Comparison of ENCODE assay signal across 8 cellular contexts in genomic region chr14:78566017-78566858, GRCh38.
A peak's percentile ranks its signal among the peaks of the same experiment; 100 is the strongest.
DNase-seq lines count a peak whose midpoint lies in the region; ATAC-seq and TF ChIP-seq lines count a peak whose summit lies in the region.

No MANE protein-coding gene starts in this region.

- no peaks in the 10 kb centered on the region for H4K20me1 ChIP-seq in Karpas-422 (ENCODE audit: insufficient read depth, low read depth, low read length)

- CTCF ChIA-PET in activated naive CD4-positive, alpha-beta T cell treated with anti-CD3 and anti-CD28 coated beads, Interleukin-2, amount 10 ng/mL, durations not matched to agents 7 days and 5 days (lab: Charles Lee) = interaction anchor here (0.6 to 4.0 kb wide), 19 partner anchors 9 to 1073 kb away, joined by 3 to 14 read pairs (median 4); no protein-coding TSS in a partner anchor

- TF ChIP-seq CTCF in osteocyte (IDR thresholded peaks at IDR 0.05) (peak; percentile 79), upper lobe of left lung (IDR thresholded peaks at IDR 0.05) (peak; percentile 45 to 80 (median 64))

- ATAC-seq in GM21786 (IDR thresholded peaks at IDR 0.05; ENCODE audit: unreplicated experiment) (peak; percentile 93), upper lobe of left lung (ENCODE audit: low FRiP score in 2 of 2) (peak; percentile 88 to 91)

- H3K9me3 ChIP-seq in Karpas-422 (ENCODE audit: low read length) = no peaks in the 10 kb centered on the region
- no peaks in the 10 kb centered on the region for H3K9me3 ChIP-seq in upper lobe of left lung

- no peak overlapping the region for H3K4me2 ChIP-seq in Karpas-422 (ENCODE audit: low read depth, low read length, poor library complexity, severe bottlenecking)

- H3K79me2 ChIP-seq in Karpas-422 (ENCODE audit: low read length) = no peaks in the 10 kb centered on the region

- H3K4me1 Mint-ChIP-seq in activated naive CD4-positive, alpha-beta T cell treated with anti-CD3 and anti-CD28 coated beads, Interleukin-2, amount 10 ng/mL, durations not matched to agents 7 days and 5 days = no peaks in the 10 kb centered on the region
- peaks cover 2% of the 10 kb centered on the region for H3K4me1 Mint-ChIP-seq in osteocyte (ENCODE audit: unreplicated experiment)

- H3K9ac ChIP-seq in Karpas-422 (ENCODE audit: low read length) = no peak overlapping the region

- TF ChIP-seq POLR2A in upper lobe of left lung (IDR thresholded peaks at IDR 0.05) = no peak

- H3K4me3 Mint-ChIP-seq in activated naive CD4-positive, alpha-beta T cell treated with anti-CD3 and anti-CD28 coated beads, Interleukin-2, amount 10 ng/mL, durations not matched to agents 7 days and 5 days = no peak overlapping the region
- H3K4me3 Mint-ChIP-seq in osteocyte (ENCODE audit: unreplicated experiment) = no peak overlapping the region

- H3K36me3 Mint-ChIP-seq in activated naive CD4-positive, alpha-beta T cell treated with anti-CD3 and anti-CD28 coated beads, Interleukin-2, amount 10 ng/mL, durations not matched to agents 7 days and 5 days = no peaks in the 10 kb centered on the region
- no peaks in the 10 kb centered on the region for H3K36me3 Mint-ChIP-seq in osteocyte (ENCODE audit: unreplicated experiment)

- no peaks in the 10 kb centered on the region for H3K27me3 Mint-ChIP-seq in activated naive CD4-positive, alpha-beta T cell treated with anti-CD3 and anti-CD28 coated beads, Interleukin-2, amount 10 ng/mL, durations not matched to agents 7 days and 5 days
- H3K27me3 Mint-ChIP-seq in osteocyte (ENCODE audit: unreplicated experiment) = no peaks in the 10 kb centered on the region

- H3K9me3 Mint-ChIP-seq in activated naive CD4-positive, alpha-beta T cell treated with anti-CD3 and anti-CD28 coated beads, Interleukin-2, amount 10 ng/mL, durations not matched to agents 7 days and 5 days = no peaks in the 10 kb centered on the region
- no peaks in the 10 kb centered on the region for H3K9me3 Mint-ChIP-seq in osteocyte (ENCODE audit: unreplicated experiment)

- WGBS in upper lobe of left lung, 2 donors = 28 to 34% methylated on average over 16 of the region's 16 CpGs

- no peaks in the 10 kb centered on the region for H3K27me3 ChIP-seq in Karpas-422 (ENCODE audit: low read length)
- no peaks in the 10 kb centered on the region for H3K27me3 ChIP-seq in upper lobe of left lung

- no peaks in the 10 kb centered on the region for H3K4me1 ChIP-seq in Karpas-422 (ENCODE audit: low read length)
- H3K4me1 ChIP-seq in upper lobe of left lung = peaks cover 0 to 13% (median 12%) of the 10 kb centered on the region in 4 donors

- no peak overlapping the region for H2AFZ ChIP-seq in Karpas-422 (ENCODE audit: low read length)

- H3K36me3 ChIP-seq in Karpas-422 (ENCODE audit: insufficient read depth, low read length) (no peaks in the 10 kb centered on the region), upper lobe of left lung (no peaks in the 10 kb centered on the region)

- TF ChIP-seq EP300 in upper lobe of left lung (IDR thresholded peaks at IDR 0.05) = no peak

- no peak overlapping the region for H3K27ac Mint-ChIP-seq in activated naive CD4-positive, alpha-beta T cell treated with anti-CD3 and anti-CD28 coated beads, Interleukin-2, amount 10 ng/mL, durations not matched to agents 7 days and 5 days
- H3K27ac Mint-ChIP-seq in osteocyte (ENCODE audit: unreplicated experiment) = no peak overlapping the region

- H3K27ac ChIP-seq in Karpas-422 (ENCODE audit: low read length) (no peak overlapping the region), upper lobe of left lung (no peak overlapping the region)

- DNase-seq in EL (peak; percentile 65), Karpas-422 (peak; percentile 91), RPMI7951 (ENCODE audit: low read depth) (peak; percentile 45), glomerular visceral epithelial cell (ENCODE audit: extremely low spot score) (peak; percentile 55), osteocyte (ENCODE audit: extremely low spot score, unreplicated experiment) (peak; percentile 88), upper lobe of left lung (peak; percentile 28 to 57)
- peak; percentile 67 for DNase-seq in activated naive CD4-positive, alpha-beta T cell treated with anti-CD3 and anti-CD28 coated beads, Interleukin-2, amount 10 ng/mL, durations not matched to agents 7 days and 5 days

- H3K4me3 ChIP-seq in Karpas-422 (ENCODE audit: low read length) = no peak overlapping the region
- H3K4me3 ChIP-seq in upper lobe of left lung = peak overlapping the region in 2 of 4 donors; percentile 32 to 38

- no peaks in the 10 kb centered on the region for H3K9me2 ChIP-seq in Karpas-422 (replicated peaks; ENCODE audit: insufficient read depth, low read length)
